1 cellular context compared by ENCODE assay signal in the genomic region with DNA sequence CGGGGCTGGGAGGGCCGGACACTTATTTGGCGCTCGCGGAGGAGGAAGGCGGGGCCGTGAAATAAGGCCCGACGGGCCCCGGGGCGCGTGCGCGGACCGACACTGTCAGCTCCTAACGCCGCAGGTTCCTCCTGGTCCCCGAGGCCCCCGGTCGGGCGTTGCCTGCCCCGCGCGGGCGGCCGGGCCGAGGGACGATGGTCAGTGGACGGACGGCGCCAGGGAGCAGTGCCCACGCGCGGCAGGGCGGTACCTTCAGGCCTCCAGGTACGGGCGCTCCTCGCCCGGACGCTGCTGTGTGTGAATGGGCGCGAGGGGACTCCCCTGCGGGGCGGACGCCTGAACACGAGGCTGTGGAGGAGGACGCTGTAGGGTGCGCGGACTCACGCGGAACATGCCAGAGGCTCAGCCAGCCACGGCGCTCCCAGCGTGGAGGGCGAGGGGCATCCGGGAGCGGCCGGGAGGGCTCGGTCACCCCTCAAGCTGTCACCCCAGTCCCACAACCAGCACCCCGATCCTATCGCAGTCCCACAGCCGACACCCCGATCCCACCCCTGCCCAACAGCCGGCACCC.
A peak's percentile ranks its signal among the peaks of the same experiment; 100 is the strongest.
TF ChIP-seq lines count a peak whose summit lies in the region.

No MANE protein-coding gene starts in this region.

TF ChIP-seq in H1, 55 proteins besides CTCF, POLR2A, EP300 and RAD21:
- TF ChIP-seq PHF8 (conservative IDR thresholded peaks at IDR 0.05; ENCODE audit: low read depth, low read length) (0 out of 2 replicates have a peak, but pooled peaks have one; percentile 20), TBP (IDR thresholded peaks at IDR 0.05; ENCODE audit: low read depth, low read length) (no peak; the same call in 1 of the 2 replicates), SIRT6 (IDR thresholded peaks at IDR 0.05; ENCODE audit: low read length) (no peak), GABPA (IDR thresholded peaks at IDR 0.05; ENCODE audit: borderline replicate concordance, insufficient read depth, low read length) (no peak), CBX5 (IDR thresholded peaks at IDR 0.05; ENCODE audit: low read depth, low read length) (no peak), JUND (IDR thresholded peaks at IDR 0.05; ENCODE audit: low read length) (no peak), TEAD4 (IDR thresholded peaks at IDR 0.05; ENCODE audit: low read depth, low read length) (no peak), CREB1 (IDR thresholded peaks at IDR 0.05) (0 out of 2 replicates have a peak, but pooled peaks have one; percentile 51), NRF1 (IDR thresholded peaks at IDR 0.05; ENCODE audit: low read depth, low read length) (peak; percentile 65), HDAC2 (IDR thresholded peaks at IDR 0.05; ENCODE audit: borderline replicate concordance in 1 of 2, low read depth in 2 of 2, low read length in 2 of 2) (peak in 1 of 2 experiments; percentile 29; a peak in 1 of 4 replicates), RNF2 (IDR thresholded peaks at IDR 0.05; ENCODE audit: borderline replicate concordance, low read depth, low read length, missing control alignments, poor library complexity, severe bottlenecking) (no peak), RBBP5 (IDR thresholded peaks at IDR 0.05; ENCODE audit: borderline replicate concordance, low read depth, low read length) (no peak; the same call in 1 of the 2 replicates), KDM4A (IDR thresholded peaks at IDR 0.05; ENCODE audit: low read depth, low read length, severe bottlenecking) (peak; percentile 90), POLR2AphosphoS5 (IDR thresholded peaks at IDR 0.05; ENCODE audit: low read depth, low read length) (no peak), BACH1 (IDR thresholded peaks at IDR 0.05; ENCODE audit: low read length) (0 out of 2 replicates have a peak, but pooled peaks have one; percentile 21), RFX5 (IDR thresholded peaks at IDR 0.05; ENCODE audit: borderline replicate concordance, low read depth, low read length) (no peak), SAP30 (IDR thresholded peaks at IDR 0.05; ENCODE audit: insufficient read depth, insufficient replicate concordance, low read length) (no peak), SIN3A (conservative IDR thresholded peaks at IDR 0.05 in 1 of 2, IDR thresholded peaks at IDR 0.05 in 1 of 2; ENCODE audit: low read depth in 1 of 2, low read length in 2 of 2) (peak in 1 of 2 experiments; percentile 63; a peak in 2 of 4 replicates), SP2 (IDR thresholded peaks at IDR 0.05; ENCODE audit: low read length) (no peak), RXRA (IDR thresholded peaks at IDR 0.05; ENCODE audit: insufficient read depth, low read depth, low read length) (no peak), EZH2 (IDR thresholded peaks at IDR 0.05; ENCODE audit: low read depth, low read length, severe bottlenecking) (no peak)
- TF ChIP-seq, protein P1, sequence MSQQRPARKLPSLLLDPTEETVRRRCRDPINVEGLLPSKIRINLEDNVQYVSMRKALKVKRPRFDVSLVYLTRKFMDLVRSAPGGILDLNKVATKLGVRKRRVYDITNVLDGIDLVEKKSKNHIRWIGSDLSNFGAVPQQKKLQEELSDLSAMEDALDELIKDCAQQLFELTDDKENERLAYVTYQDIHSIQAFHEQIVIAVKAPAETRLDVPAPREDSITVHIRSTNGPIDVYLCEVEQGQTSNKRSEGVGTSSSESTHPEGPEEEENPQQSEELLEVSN (IDR thresholded peaks at IDR 0.05): no peak
- TF ChIP-seq, protein P2, sequence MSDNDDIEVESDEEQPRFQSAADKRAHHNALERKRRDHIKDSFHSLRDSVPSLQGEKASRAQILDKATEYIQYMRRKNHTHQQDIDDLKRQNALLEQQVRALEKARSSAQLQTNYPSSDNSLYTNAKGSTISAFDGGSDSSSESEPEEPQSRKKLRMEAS (IDR thresholded peaks at IDR 0.05): peak; percentile 52
